In genomic region chr2:63651361-63651760, GRCh38 we compare ENCODE assay signal across 19 cellular contexts.
"Had no signal": no experiment of that assay in that cellular context is flagged by ENCODE, and none has a peak within 500 bp of the region (broad histone marks: within the 10 kb centered on the region; RNA-seq: fewer than 3 reads in every experiment).

No MANE protein-coding gene starts in this region.

- DNase-seq: KBM-7, MV-4-11, NCI-H1048, NCI-H1105, NCI-H1417, NCI-H1436 treated with DMSO at 0.1 percent for 48 hours, NCI-H1694, NCI-H187 treated with DMSO at 0.1 percent for 48 hours, NCI-H2029 treated with DMSO at 0.1 percent for 48 hours, NCI-H2171 treated with DMSO at 0.1 percent for 48 hours, NCI-H345, NCI-H446 treated with DMSO at 0.1 percent for 48 hours, NCI-H510A treated with DMSO at 0.1 percent for 48 hours, NCI-H526, Right ventricle myocardium superior, RPMI8226, SIG-M5 had no signal

- H3K36me3 ChIP-seq: SJSA1 had no signal

- H3K4me3 ChIP-seq: SJSA1, SK-N-MC had no signal

- H3K27me3 ChIP-seq: SJSA1 had no signal
